21 cellular contexts compared by ENCODE assay signal in the genomic region with DNA sequence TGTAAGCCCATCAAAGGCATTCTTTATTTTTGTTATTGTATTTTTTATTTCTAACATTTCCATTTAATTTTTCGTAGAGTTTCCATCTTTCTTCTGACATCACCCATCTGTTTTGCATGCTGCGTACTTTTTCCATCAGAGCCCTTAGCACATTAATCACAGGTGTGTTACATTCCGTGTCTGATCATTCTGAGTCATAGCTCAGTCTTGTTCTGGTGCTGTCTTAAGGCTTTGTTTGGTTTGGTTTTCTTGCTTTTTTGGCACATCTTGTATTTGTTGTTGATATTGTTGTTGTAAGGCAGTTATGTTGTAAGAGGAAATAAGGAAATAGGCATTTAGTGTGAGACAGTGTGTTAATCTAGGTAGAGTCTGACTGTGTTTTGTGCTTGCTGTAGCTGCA.
DNase-seq lines count a peak whose midpoint lies in the region; ATAC-seq, FAIRE-seq and TF ChIP-seq lines count a peak whose summit lies in the region.
"Had no signal": no experiment of that assay in that cellular context is flagged by ENCODE, and none has a peak within 500 bp of the region (broad histone marks: within the 10 kb centered on the region; RNA-seq: fewer than 3 reads in every experiment).

No MANE protein-coding gene starts in this region.

- peaks cover 69% of the 10 kb centered on the region for H3K27me3 Mint-ChIP-seq in MCF 10A (ENCODE audit: insufficient read depth, unreplicated experiment)
- peaks cover 7% of the 10 kb centered on the region for H3K27me3 Mint-ChIP-seq in type B pancreatic cell
- H3K27me3 Mint-ChIP-seq: CD4-positive, alpha-beta T cell had no signal

- ATAC-seq in esophagus mucosa (peak; percentile 92), mucosa of descending colon (no peak)
- ATAC-seq: A549 had no signal

- H3K4me3 ChIP-seq in breast epithelium = no peak overlapping the region
- no peak overlapping the region for H3K4me3 ChIP-seq in bronchial epithelial cell (ENCODE audit: low read depth, low read length)
- H3K4me3 ChIP-seq in mucosa of descending colon = no peak overlapping the region
- H3K4me3 ChIP-seq: A549, GM23248 had no signal

- peaks cover 10% of the 10 kb centered on the region for H3K9me3 Mint-ChIP-seq in MCF 10A (ENCODE audit: unreplicated experiment)
- H3K9me3 Mint-ChIP-seq in type B pancreatic cell = no peaks in the 10 kb centered on the region

- TF ChIP-seq CTCF in MCF 10A (IDR thresholded peaks at IDR 0.05; ENCODE audit: unreplicated experiment) = no peak
- TF ChIP-seq CTCF in breast epithelium (IDR thresholded peaks at IDR 0.05) = no peak
- TF ChIP-seq CTCF in bronchial epithelial cell (IDR thresholded peaks at IDR 0.05; ENCODE audit: insufficient read depth, low read length, severe bottlenecking) = no peak
- no peak for TF ChIP-seq CTCF in type B pancreatic cell (conservative IDR thresholded peaks at IDR 0.05)
- TF ChIP-seq CTCF in mucosa of descending colon (IDR thresholded peaks at IDR 0.05) = no peak

- no peaks in the 10 kb centered on the region for H3K4me1 ChIP-seq in breast epithelium
- H3K4me1 ChIP-seq in mucosa of descending colon (ENCODE audit: low read depth) = no peaks in the 10 kb centered on the region
- H3K4me1 ChIP-seq: Caco-2 had no signal

- H3K9me3 ChIP-seq in breast epithelium = peaks cover 0 to 7% of the 10 kb centered on the region in 2 donors
- H3K9me3 ChIP-seq in mucosa of descending colon = peaks cover 4% of the 10 kb centered on the region
- H3K9me3 ChIP-seq: A549 had no signal

- FAIRE-seq in bronchial epithelial cell (lab: Jason Lieb, UNC) = no peak
- FAIRE-seq: A549, D721Med, G401.6, GM12892, GM18507, H54 had no signal

- DNase-seq in MCF 10A (ENCODE audit: unreplicated experiment) = peak; percentile 54
- no peak for DNase-seq in breast epithelium (ENCODE audit: low spot score in 2 of 2)
- peak; percentile 24 for DNase-seq in bronchial epithelial cell (ENCODE audit: low read depth)
- no peak for DNase-seq in type B pancreatic cell (ENCODE audit: extremely low spot score, unreplicated experiment)
- DNase-seq in kidney glomerular epithelial cell (lab: John Stamatoyannopoulos, UW) = no peak
- DNase-seq in retina = no peak
- no peak for DNase-seq in mucosa of descending colon
- DNase-seq: AML-193; Caco-2; CD4-positive, alpha-beta T cell; GM23248; HCEC 1CT had no signal

- CTCF ChIA-PET in MCF 10A (lab: Yijun Ruan, JAX) = interaction anchor here (0.6 to 0.9 kb wide), 4 partner anchors 45 to 191 kb away, joined by 3 read pairs; no protein-coding TSS in a partner anchor

- H3K36me3 ChIP-seq in breast epithelium (no peaks in the 10 kb centered on the region), bronchial epithelial cell (ENCODE audit: control insufficient read depth, insufficient read depth, low read length) (no peaks in the 10 kb centered on the region), mucosa of descending colon (ENCODE audit: low read depth) (no peaks in the 10 kb centered on the region)

- H3K27me3 ChIP-seq in breast epithelium = no peaks in the 10 kb centered on the region
- no peaks in the 10 kb centered on the region for H3K27me3 ChIP-seq in bronchial epithelial cell (ENCODE audit: control insufficient read depth, insufficient read depth, low read length)

- TF ChIP-seq POLR2A in breast epithelium (IDR thresholded peaks at IDR 0.05) = no peak

- H3K36me3 Mint-ChIP-seq in MCF 10A (ENCODE audit: insufficient read depth, unreplicated experiment) (no peaks in the 10 kb centered on the region), type B pancreatic cell (no peaks in the 10 kb centered on the region)

- POLR2A ChIA-PET in MCF 10A (lab: Yijun Ruan, JAX) = interaction anchor here (0.6 to 0.7 kb wide), 2 partner anchors 550 to 878 kb away, joined by 3 to 4 read pairs; no protein-coding TSS in a partner anchor

- intact Hi-C loops in MCF 10A (cut with micrococcal nuclease) (loop anchor here (5.0 kb wide), 1 partner anchor 85 kb away; no protein-coding TSS in a partner anchor), breast epithelium (cut with DNase I; ENCODE audit: low total_unique reads) (no loop called here), mucosa of descending colon (cut with DNase I, micrococcal nuclease) (no loop called here)

- peaks cover 10% of the 10 kb centered on the region for H3K4me1 Mint-ChIP-seq in MCF 10A (ENCODE audit: insufficient read depth, unreplicated experiment)
- no peaks in the 10 kb centered on the region for H3K4me1 Mint-ChIP-seq in type B pancreatic cell (ENCODE audit: unreplicated experiment)

- H3K4me3 Mint-ChIP-seq in MCF 10A (ENCODE audit: unreplicated experiment) (no peak overlapping the region), type B pancreatic cell (no peak overlapping the region)
- H3K4me3 Mint-ChIP-seq: CD4-positive, alpha-beta T cell had no signal

- BruUV-seq in MCF 10A (replicated peaks; lab: Mats Ljungman, UMichigan) = no TSS peak

- H3K27ac Mint-ChIP-seq in MCF 10A (ENCODE audit: low read depth, unreplicated experiment) (no peak overlapping the region), type B pancreatic cell (peak overlapping the region; percentile 89)
- H3K27ac Mint-ChIP-seq: CD4-positive, alpha-beta T cell had no signal

- no peak overlapping the region for H3K27ac ChIP-seq in breast epithelium
- H3K27ac ChIP-seq: 22Rv1, A549, C4-2B, GM23248 had no signal

Comparison
In these comparisons a context has a peak if more than half of its experiments do, and no peak if none do; other contexts are left out.
1. DNase-seq: peak in MCF 10A (single experiment) and bronchial epithelial cell (single experiment); none in breast epithelium (0 of 2), type B pancreatic cell (single experiment), kidney glomerular epithelial cell (single experiment), retina (single experiment) and mucosa of descending colon (0 of 3).